In the genomic region with DNA sequence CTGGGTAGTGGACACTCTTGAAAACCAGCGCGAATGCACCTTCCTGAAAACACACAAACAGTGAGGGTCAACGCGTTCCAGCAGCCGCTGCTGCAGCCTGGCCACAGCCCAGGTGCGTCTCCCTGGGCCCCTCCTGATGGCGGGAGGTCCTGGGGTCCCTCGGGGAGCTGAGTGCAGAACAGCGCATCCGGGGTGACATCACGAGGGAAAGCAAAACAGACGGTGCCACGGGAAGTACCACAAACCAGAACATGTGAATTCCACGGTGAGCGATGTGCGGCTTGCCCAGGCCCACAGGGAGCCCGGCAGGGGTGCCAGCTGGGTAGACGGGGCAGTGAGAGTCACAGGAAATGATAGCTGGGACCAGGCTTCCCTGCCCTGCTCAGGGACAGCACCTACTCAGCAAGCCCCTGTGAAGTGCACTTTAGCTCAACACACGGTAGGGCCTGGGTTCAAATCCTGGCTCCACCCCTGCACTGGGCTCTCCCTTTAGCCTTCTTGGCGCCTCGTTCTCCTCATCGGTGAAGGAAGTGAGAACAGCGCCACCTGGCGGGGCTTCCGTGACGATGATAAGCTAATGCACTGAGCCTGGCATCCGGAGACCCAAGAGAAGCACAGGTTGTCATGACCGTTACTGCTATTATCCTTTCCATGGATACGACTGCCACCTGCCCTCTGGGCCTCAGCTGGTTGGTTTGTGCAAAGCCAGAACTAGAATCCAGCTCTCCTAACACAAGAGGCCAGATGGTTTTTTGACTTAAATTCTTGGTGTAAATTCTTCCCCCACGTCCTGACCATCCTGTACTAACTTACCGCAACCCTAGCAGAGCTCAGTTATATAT, we compare ENCODE assay signal across 9 cellular contexts. TPM values are rescaled to one million over a fixed set of nuclear protein-coding genes. Genes with fewer than 3 reads are reported as not detected.
DNase-seq lines count a peak whose midpoint lies in the region; ATAC-seq and TF ChIP-seq lines count a peak whose summit lies in the region.
"Had no signal": no experiment of that assay in that cellular context is flagged by ENCODE, and none has a peak within 500 bp of the region (broad histone marks: within the 10 kb centered on the region; RNA-seq: fewer than 3 reads in every experiment).

No MANE protein-coding gene starts in this region.

- peak; percentile 81 for ATAC-seq in GM21381 (IDR thresholded peaks at IDR 0.05; ENCODE audit: unreplicated experiment)

- H2AFZ ChIP-seq in osteoblast (ENCODE audit: low read length) = no peak overlapping the region

- H3K27ac ChIP-seq in CD4-positive, alpha-beta memory T cell (ENCODE audit: low read depth, low read length) = no peak overlapping the region
- peak overlapping the region; percentile 88 for H3K27ac ChIP-seq in osteoblast (ENCODE audit: low read depth, low read length)
- H3K27ac ChIP-seq in transverse colon = no peak overlapping the region

- POLR2A ChIA-PET in CD4-positive, alpha-beta memory T cell (lab: Charles Lee; ENCODE audit: partially characterized antibody) = interaction anchor here (0.7 to 2.0 kb wide), 2 partner anchors 35 to 39 kb away, joined by 3 to 15 read pairs; a partner anchor contains a TSS

- H3K36me3 ChIP-seq in CD4-positive, alpha-beta memory T cell (ENCODE audit: insufficient read depth, low read length) = no peaks in the 10 kb centered on the region
- H3K36me3 ChIP-seq in osteoblast (ENCODE audit: insufficient read depth, low read length) (peaks cover 51% of the 10 kb centered on the region), transverse colon (no peaks in the 10 kb centered on the region)

- peaks cover 0 to 5% (median 0%) of the 10 kb centered on the region in 4 donors for H3K4me1 Mint-ChIP-seq in CD4-positive, alpha-beta memory T cell
- no peaks in the 10 kb centered on the region for H3K4me1 Mint-ChIP-seq in activated T-helper 1 cell treated with anti-CD3 and anti-CD28 coated beads, Interleukin-12 subunit alpha, Interleukin-12 subunit beta, Interleukin-2, Interleukin-4 antibody, amounts not matched to agents 30 ng/mL and 10 ng/mL and 1 ng/mL, durations not matched to agents 14 hours and 24 hours and 36 hours (ENCODE audit: low read depth)

- H3K4me3 ChIP-seq in CD4-positive, alpha-beta memory T cell (ENCODE audit: low read length in 2 of 2) = no peak overlapping the region
- H3K4me3 ChIP-seq in Jurkat, Clone E6-1 (ENCODE audit: low read length) = no peak overlapping the region
- H3K4me3 ChIP-seq in foreskin fibroblast (ENCODE audit: low read depth in 1 of 2, low read length in 2 of 2) = no peak overlapping the region
- no peak overlapping the region for H3K4me3 ChIP-seq in osteoblast (ENCODE audit: insufficient read depth, low read length)
- no peak overlapping the region for H3K4me3 ChIP-seq in transverse colon

- H3K4me3 Mint-ChIP-seq in CD4-positive, alpha-beta memory T cell = no peak overlapping the region
- no peak overlapping the region for H3K4me3 Mint-ChIP-seq in activated T-helper 1 cell treated with anti-CD3 and anti-CD28 coated beads, Interleukin-12 subunit alpha, Interleukin-12 subunit beta, Interleukin-2, Interleukin-4 antibody, amounts not matched to agents 30 ng/mL and 10 ng/mL and 1 ng/mL, durations not matched to agents 14 hours and 24 hours and 36 hours

- no peaks in the 10 kb centered on the region for H3K36me3 Mint-ChIP-seq in CD4-positive, alpha-beta memory T cell
- no peaks in the 10 kb centered on the region for H3K36me3 Mint-ChIP-seq in activated T-helper 1 cell treated with anti-CD3 and anti-CD28 coated beads, Interleukin-12 subunit alpha, Interleukin-12 subunit beta, Interleukin-2, Interleukin-4 antibody, amounts not matched to agents 30 ng/mL and 10 ng/mL and 1 ng/mL, durations not matched to agents 14 hours and 24 hours and 36 hours (ENCODE audit: low read depth)

- CTCF ChIA-PET in CD4-positive, alpha-beta memory T cell (lab: Charles Lee; ENCODE audit: partially characterized antibody) = interaction anchor here (0.5 to 6.2 kb wide), 28 partner anchors 9 to 202 kb away, joined by 3 to 58 read pairs (median 5); a partner anchor contains a TSS

- H3K79me2 ChIP-seq in osteoblast (ENCODE audit: insufficient read depth, low read length) = no peaks in the 10 kb centered on the region

- peak; percentile 73 for TF ChIP-seq CTCF in foreskin fibroblast (IDR thresholded peaks at IDR 0.05; ENCODE audit: low read depth, low read length)
- peak; percentile 79 for TF ChIP-seq CTCF in osteoblast (IDR thresholded peaks at IDR 0.05; ENCODE audit: extremely low read depth, low read depth, low read length)
- peak; percentile 72 to 84 (median 74) for TF ChIP-seq CTCF in transverse colon (IDR thresholded peaks at IDR 0.05)

- TF ChIP-seq POLR2A in transverse colon (IDR thresholded peaks at IDR 0.05) = no peak

- TF ChIP-seq EP300 in transverse colon (IDR thresholded peaks at IDR 0.05; ENCODE audit: low read depth) = no peak

- peak; percentile 73 to 83 (median 77) for DNase-seq in CD4-positive, alpha-beta memory T cell
- peak; percentile 81 for DNase-seq in Jurkat, Clone E6-1 (ENCODE audit: low read depth, low spot score)
- DNase-seq in RPMI8226 = peak; percentile 90
- peak; percentile 67 for DNase-seq in activated T-helper 1 cell treated with anti-CD3 and anti-CD28 coated beads, Interleukin-12 subunit alpha, Interleukin-12 subunit beta, Interleukin-2, Interleukin-4 antibody, amounts not matched to agents 30 ng/mL and 10 ng/mL and 1 ng/mL, durations not matched to agents 14 hours and 24 hours and 36 hours (ENCODE audit: low spot score)
- DNase-seq in foreskin fibroblast = peak; percentile 45 to 81
- DNase-seq in osteoblast (ENCODE audit: insufficient read length, low spot score, missing footprints) = peak; percentile 92
- peak; percentile 86 for DNase-seq in transverse colon

- H3K27ac Mint-ChIP-seq in CD4-positive, alpha-beta memory T cell = no peak overlapping the region
- no peak overlapping the region for H3K27ac Mint-ChIP-seq in activated T-helper 1 cell treated with anti-CD3 and anti-CD28 coated beads, Interleukin-12 subunit alpha, Interleukin-12 subunit beta, Interleukin-2, Interleukin-4 antibody, amounts not matched to agents 30 ng/mL and 10 ng/mL and 1 ng/mL, durations not matched to agents 14 hours and 24 hours and 36 hours

- WGBS in transverse colon (ENCODE audit: low coverage in 1 of 2), 2 donors = 61% methylated on average over 31 of the region's 31 CpGs; no CpG with 5 or more reads in 1 of the 2 donors

- intact Hi-C loops in CD4-positive, alpha-beta memory T cell (cut with micrococcal nuclease) = loop anchor here (1.0 to 5.0 kb wide), 2 partner anchors 35 to 201 kb away; no protein-coding TSS in a partner anchor
- intact Hi-C loops in activated T-helper 1 cell treated with anti-CD3 and anti-CD28 coated beads, Interleukin-12 subunit alpha, Interleukin-12 subunit beta, Interleukin-2, Interleukin-4 antibody, amounts not matched to agents 30 ng/mL and 10 ng/mL and 1 ng/mL, durations not matched to agents 14 hours and 24 hours and 36 hours (cut with micrococcal nuclease) = loop anchor here (1.0 to 5.0 kb wide), 2 partner anchors 35 to 126 kb away; no protein-coding TSS in a partner anchor
- intact Hi-C loops in transverse colon (cut with DNase I; ENCODE audit: low total_unique reads) = loop anchor here (1.0 kb wide), 1 partner anchor 35 kb away; no protein-coding TSS in a partner anchor

- peaks cover 4 to 8% of the 10 kb centered on the region in 2 donors for H3K27me3 Mint-ChIP-seq in CD4-positive, alpha-beta memory T cell
- peaks cover 24% of the 10 kb centered on the region for H3K27me3 Mint-ChIP-seq in activated T-helper 1 cell treated with anti-CD3 and anti-CD28 coated beads, Interleukin-12 subunit alpha, Interleukin-12 subunit beta, Interleukin-2, Interleukin-4 antibody, amounts not matched to agents 30 ng/mL and 10 ng/mL and 1 ng/mL, durations not matched to agents 14 hours and 24 hours and 36 hours (ENCODE audit: insufficient read depth)

- in situ Hi-C loops in transverse colon (cut with MboI; ENCODE audit: low pct_ligation_motif_present in 1 of 4, low pct_unique_long_range_greater_than_20kb in 1 of 4, low sequenced_read_pairs in 3 of 4) = no loop called here

- H4K20me1 ChIP-seq in osteoblast (ENCODE audit: insufficient read depth, low read length) = no peaks in the 10 kb centered on the region

- H3K9me3 Mint-ChIP-seq in CD4-positive, alpha-beta memory T cell = no peaks in the 10 kb centered on the region
- no peaks in the 10 kb centered on the region for H3K9me3 Mint-ChIP-seq in activated T-helper 1 cell treated with anti-CD3 and anti-CD28 coated beads, Interleukin-12 subunit alpha, Interleukin-12 subunit beta, Interleukin-2, Interleukin-4 antibody, amounts not matched to agents 30 ng/mL and 10 ng/mL and 1 ng/mL, durations not matched to agents 14 hours and 24 hours and 36 hours

- no peaks in the 10 kb centered on the region for H3K4me1 ChIP-seq in CD4-positive, alpha-beta memory T cell (ENCODE audit: insufficient read depth, low read length)
- H3K4me1 ChIP-seq in osteoblast (ENCODE audit: insufficient read depth, low read length) (peaks cover 44% of the 10 kb centered on the region), transverse colon (no peaks in the 10 kb centered on the region)

- H3K4me2 ChIP-seq in osteoblast (ENCODE audit: insufficient read depth, low read length) = no peak overlapping the region

- H3K9me3 ChIP-seq in CD4-positive, alpha-beta memory T cell (ENCODE audit: control insufficient read depth in 1 of 2, low read length in 2 of 2) = no peaks in the 10 kb centered on the region
- no peaks in the 10 kb centered on the region for H3K9me3 ChIP-seq in osteoblast (ENCODE audit: low read depth, low read length)
- no peaks in the 10 kb centered on the region for H3K9me3 ChIP-seq in transverse colon

- H3K27me3 ChIP-seq in CD4-positive, alpha-beta memory T cell (ENCODE audit: insufficient read depth, low read length) = no peaks in the 10 kb centered on the region
- H3K27me3 ChIP-seq in osteoblast (ENCODE audit: insufficient read depth, low read length) = no peaks in the 10 kb centered on the region
- peaks cover 10% of the 10 kb centered on the region for H3K27me3 ChIP-seq in transverse colon

RNA-seq across cellular contexts. Expression of a gene that starts 24.6 kb away (rescaled TPM):
- under 1 TPM; 0.12 to 1.00 TPM for total RNA-seq in CD4-positive, alpha-beta memory T cell
- under 1 TPM in 1 of 2 donors, not detected in 1; 0.13 TPM for polyA plus RNA-seq in CD4-positive, alpha-beta memory T cell
- polyA plus RNA-seq in Jurkat, Clone E6-1 (2012; ENCODE audit: insufficient read depth, insufficient read length) = 2.0 TPM
- total RNA-seq in activated T-helper 1 cell treated with anti-CD3 and anti-CD28 coated beads, Interleukin-12 subunit alpha, Interleukin-12 subunit beta, Interleukin-2, Interleukin-4 antibody, amounts not matched to agents 30 ng/mL and 10 ng/mL and 1 ng/mL, durations not matched to agents 14 hours and 24 hours and 36 hours = 1.1 and 1.4 TPM in 2 replicates
- total RNA-seq in osteoblast = 30.4 and 39.5 TPM in 2 replicates
- 10 to 100 TPM in 2 of 4 donors, 1 to 10 TPM in 2; 5.9 to 47.4 (median 11.2) TPM for total RNA-seq in transverse colon
- total RNA-seq: T-helper 2 cell treated with Interferon-gamma antibody and Interleukin-4, amounts not matched to agents 100 ng/mL and 5 ng/mL, for 36 hours had no signal

RNA-seq across cellular contexts. Expression of a gene that starts 36.6 kb away (rescaled TPM):
- 10 to 100 TPM; 39.1 TPM for total RNA-seq in CD4-positive, alpha-beta memory T cell
- 10 to 100 TPM; 21.8 to 31.1 TPM for polyA plus RNA-seq in CD4-positive, alpha-beta memory T cell
- 46.4 TPM for polyA plus RNA-seq in Jurkat, Clone E6-1 (2012; ENCODE audit: insufficient read depth, insufficient read length)
- 39.8 and 44.6 TPM in 2 replicates for total RNA-seq in activated T-helper 1 cell treated with anti-CD3 and anti-CD28 coated beads, Interleukin-12 subunit alpha, Interleukin-12 subunit beta, Interleukin-2, Interleukin-4 antibody, amounts not matched to agents 30 ng/mL and 10 ng/mL and 1 ng/mL, durations not matched to agents 14 hours and 24 hours and 36 hours
- 31.8 and 36.8 TPM in 2 replicates for total RNA-seq in osteoblast
- 10 to 100 TPM; 25.5 to 42.3 (median 36.5) TPM for total RNA-seq in transverse colon
